Comparison of ENCODE assay signal across 8 cellular contexts in genomic region chr4:84966382-84967291, GRCh38. TPM values are rescaled to one million over a fixed set of nuclear protein-coding genes. Genes with fewer than 3 reads are reported as not detected.
DNase-seq lines count a peak whose midpoint lies in the region; ATAC-seq and TF ChIP-seq lines count a peak whose summit lies in the region.

Gene WDFY3 (minus strand): TSS chr4:84966690. CDS start chr4:84860591, 106,099 bp downstream.

- peak within 1 kb of the TSS; percentile 96 for H3K4me3 ChIP-seq in HL-60 (replicated peaks; ENCODE audit: insufficient read depth, low read length)

- peak within 1 kb of the TSS; percentile 83 for H3K27ac ChIP-seq in HL-60 (replicated peaks)
- H3K27ac ChIP-seq in adipose tissue (ENCODE audit: low read depth, low read length) = peak within 1 kb of the TSS; percentile 72

- H3K9me3 Mint-ChIP-seq in activated naive CD4-positive, alpha-beta T cell treated with anti-CD3 and anti-CD28 coated beads, Interleukin-2, amount 50 U/mL, for 24 hours = peaks cover 4% of the 10 kb centered on the region
- no peaks in the 10 kb centered on the region for H3K9me3 Mint-ChIP-seq in nephron

- H3K27ac Mint-ChIP-seq in activated naive CD4-positive, alpha-beta T cell treated with anti-CD3 and anti-CD28 coated beads, Interleukin-2, amount 50 U/mL, for 24 hours = no peak within 1 kb of the TSS
- H3K27ac Mint-ChIP-seq in nephron = peak within 1 kb of the TSS; percentile 99 to 100 (median 99)

- no peaks in the 10 kb centered on the region for H3K27me3 ChIP-seq in HL-60 (ENCODE audit: insufficient read depth, poor library complexity, severe bottlenecking)

- peak within 1 kb of the TSS; percentile 81 for H3K4me3 Mint-ChIP-seq in activated naive CD4-positive, alpha-beta T cell treated with anti-CD3 and anti-CD28 coated beads, Interleukin-2, amount 50 U/mL, for 24 hours
- H3K4me3 Mint-ChIP-seq in nephron = peak within 1 kb of the TSS; percentile 96 to 99 (median 97)

- no peak for ATAC-seq in HG03460 (IDR thresholded peaks at IDR 0.05; ENCODE audit: unreplicated experiment)

- TF ChIP-seq CTCF in HL-60 (IDR thresholded peaks at IDR 0.05; ENCODE audit: insufficient read depth, low read length) = no peak
- TF ChIP-seq CTCF in nephron (IDR thresholded peaks at IDR 0.05; ENCODE audit: unreplicated experiment in 3 of 3) = no peak

- no peak for DNase-seq in activated naive CD4-positive, alpha-beta T cell treated with Interleukin-2 at 50 U/mL for 16 hours
- DNase-seq in HL-60 (ENCODE audit: low read depth in 1 of 2, low spot score in 1 of 2) (peak; percentile 66 to 92), NCI-H69 (lab: John Stamatoyannopoulos, UW) (peak; percentile 88), glomerular endothelial cell (ENCODE audit: extremely low read depth, low read depth, low spot score) (no peak)

- peaks cover 11% of the 10 kb centered on the region for H3K4me1 Mint-ChIP-seq in activated naive CD4-positive, alpha-beta T cell treated with anti-CD3 and anti-CD28 coated beads, Interleukin-2, amount 50 U/mL, for 24 hours
- H3K4me1 Mint-ChIP-seq in nephron = peaks cover 23% of the 10 kb centered on the region

- H3K36me3 Mint-ChIP-seq in activated naive CD4-positive, alpha-beta T cell treated with anti-CD3 and anti-CD28 coated beads, Interleukin-2, amount 50 U/mL, for 24 hours = no peaks in the 10 kb centered on the region
- peaks cover 14% of the 10 kb centered on the region for H3K36me3 Mint-ChIP-seq in nephron (ENCODE audit: low read depth)

- H3K27me3 Mint-ChIP-seq in activated naive CD4-positive, alpha-beta T cell treated with anti-CD3 and anti-CD28 coated beads, Interleukin-2, amount 50 U/mL, for 24 hours = peaks cover 32% of the 10 kb centered on the region
- H3K27me3 Mint-ChIP-seq in nephron (ENCODE audit: low read depth) = no peaks in the 10 kb centered on the region

- WGBS in adipose tissue, 3 donors = 0 to 1% (median 1%) methylated on average over 46 to 60 of the region's 60 CpGs

RNA-seq across cellular contexts. Expression of gene WDFY3, which starts in this region (rescaled TPM):
- polyA plus RNA-seq in adipose tissue = 10 to 100 TPM in 1 of 3 donors, 1 to 10 TPM in 2; 6.6 to 13.7 (median 8.8) TPM
- total RNA-seq in glomerular endothelial cell = 85.3 and 104 TPM in 2 replicates

Comparison
In these comparisons a context has a peak if more than half of its experiments do, and no peak if none do; other contexts are left out.
1. DNase-seq: peak in HL-60 (2 of 2) and NCI-H69 (single experiment); none in activated naive CD4-positive, alpha-beta T cell treated with Interleukin-2 at 50 U/mL for 16 hours (single experiment) and glomerular endothelial cell (single experiment).